10 cellular contexts compared by ENCODE assay signal in the genomic region with DNA sequence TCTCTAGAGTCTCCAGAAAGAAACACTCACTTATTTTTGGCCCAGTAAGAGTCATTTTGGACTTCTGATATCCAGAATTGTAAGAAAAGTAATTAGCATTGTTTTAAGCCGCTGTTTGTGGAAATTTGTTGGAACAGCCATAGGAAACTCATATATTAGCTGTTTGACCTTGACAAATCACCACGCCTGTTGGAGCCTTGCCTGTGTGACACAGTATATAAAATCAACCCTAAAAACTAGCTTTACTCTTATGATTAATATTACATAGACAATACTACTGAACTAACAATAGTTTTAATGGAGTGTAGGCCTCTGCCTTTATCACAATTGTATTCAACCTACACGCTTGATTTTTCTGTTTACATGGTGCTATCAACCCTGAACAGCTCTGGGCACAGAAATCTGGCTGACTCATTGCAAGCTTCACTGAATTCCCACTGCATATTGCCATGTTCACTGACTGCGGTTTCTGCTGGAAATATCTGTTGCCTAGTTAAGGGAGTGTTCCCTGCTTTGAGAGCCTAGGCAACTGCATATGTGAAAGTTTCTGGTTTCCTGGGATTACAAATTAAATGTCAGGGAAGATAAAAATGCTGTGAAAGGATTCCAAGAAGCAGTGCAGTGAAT.
A peak's percentile ranks its signal among the peaks of the same experiment; 100 is the strongest.
DNase-seq lines count a peak whose midpoint lies in the region; FAIRE-seq and TF ChIP-seq lines count a peak whose summit lies in the region.
"Had no signal": no experiment of that assay in that cellular context is flagged by ENCODE, and none has a peak within 500 bp of the region (broad histone marks: within the 10 kb centered on the region; RNA-seq: fewer than 3 reads in every experiment).

No MANE protein-coding gene starts in this region.

- H4K20me1 ChIP-seq in keratinocyte (ENCODE audit: control insufficient read depth, extremely low read depth, insufficient read depth, low read length) = no peaks in the 10 kb centered on the region

- H3K27me3 ChIP-seq in keratinocyte (ENCODE audit: control insufficient read depth, extremely low read depth, insufficient read depth, low read length) (no peaks in the 10 kb centered on the region), WERI-Rb-1 (ENCODE audit: insufficient read depth, low read depth, severe bottlenecking) (no peaks in the 10 kb centered on the region)

- H3K4me2 ChIP-seq in keratinocyte (ENCODE audit: control insufficient read depth, extremely low read depth, insufficient read depth, low read depth, low read length) = no peak overlapping the region

- H3K4me3 ChIP-seq in astrocyte of the cerebellum (ENCODE audit: low read depth, low read length) (no peak overlapping the region), keratinocyte (ENCODE audit: control insufficient read depth in 2 of 3, extremely low read depth in 1 of 3, insufficient read depth in 2 of 3, low read depth in 1 of 3, low read length in 3 of 3) (no peak overlapping the region), WERI-Rb-1 (ENCODE audit: low read depth, low read length) (no peak overlapping the region)

- no peaks in the 10 kb centered on the region for H3K9me1 ChIP-seq in keratinocyte (ENCODE audit: control insufficient read depth, extremely low read depth, insufficient read depth, low read length)

- no peaks in the 10 kb centered on the region for H3K79me2 ChIP-seq in keratinocyte (ENCODE audit: control insufficient read depth, insufficient read depth, low read length)

- H3K36me3 ChIP-seq in keratinocyte (ENCODE audit: control insufficient read depth in 2 of 2, extremely low read depth in 1 of 2, insufficient read depth in 2 of 2, low read length in 2 of 2) (no peaks in the 10 kb centered on the region), WERI-Rb-1 (no peaks in the 10 kb centered on the region)

- H3K9ac ChIP-seq in keratinocyte (ENCODE audit: control insufficient read depth, extremely low read depth, insufficient read depth, low read length) = no peak overlapping the region

- in situ Hi-C loops in astrocyte of the cerebellum (cut with HindIII; ENCODE audit: low sequenced_read_pairs) = no loop called here

- H3K4me1 ChIP-seq in keratinocyte (ENCODE audit: control insufficient read depth, extremely low read depth, insufficient read depth, low read length) = no peaks in the 10 kb centered on the region

- TF ChIP-seq CTCF in astrocyte of the cerebellum (IDR thresholded peaks at IDR 0.05; ENCODE audit: low read depth, low read length, missing control alignments) = no peak
- TF ChIP-seq CTCF in keratinocyte (optimal IDR thresholded peaks at IDR 0.05 in 1 of 3, IDR thresholded peaks at IDR 0.05 in 1 of 3, conservative IDR thresholded peaks at IDR 0.05 in 1 of 3; ENCODE audit: extremely low read depth in 1 of 3, insufficient read depth in 2 of 3, low read length in 3 of 3) = no peak
- TF ChIP-seq CTCF in WERI-Rb-1 (IDR thresholded peaks at IDR 0.05; ENCODE audit: low read depth, low read length) = no peak

- dilution Hi-C loops in keratinocyte (cut with MboI; ENCODE audit: extremely low pct_ligation_motif_present, low sequenced_read_pairs) = no loop called here

- DNase-seq in NCI-H1694 treated with DMSO at 0.1 percent for 48 hours (lab: John Stamatoyannopoulos, UW) (peak; percentile 81), astrocyte of the cerebellum (ENCODE audit: low read depth) (peak; percentile 94), keratinocyte (ENCODE audit: low read depth, low spot score) (no peak), WERI-Rb-1 (no peak), 8988T (no peak)
- DNase-seq in stimulated activated CD8-positive, alpha-beta memory T cell treated with anti-CD3 and anti-CD28 coated beads, Interleukin-4, amount 100 ng/mL, for 48 hours = no peak
- DNase-seq: activated CD4-positive, alpha-beta T cell treated with anti-CD3 and anti-CD28 coated beads, Interleukin-2, amount 50 U/mL, for 1 hour; dermis blood vessel endothelial cell; midbrain had no signal

- H3K27ac ChIP-seq in keratinocyte (ENCODE audit: control insufficient read depth, insufficient read depth, low read length) (no peak overlapping the region), temporal lobe (ENCODE audit: low read depth, low read length) (peak overlapping the region; percentile 58), WERI-Rb-1 (no peak overlapping the region)

- no peaks in the 10 kb centered on the region for H3K9me3 ChIP-seq in keratinocyte (ENCODE audit: control insufficient read depth, low read depth, low read length)
- H3K9me3 ChIP-seq in WERI-Rb-1 (ENCODE audit: severe bottlenecking) = no peaks in the 10 kb centered on the region

- peak; percentile 59 for FAIRE-seq in keratinocyte (lab: Jason Lieb, UNC)

- H2AFZ ChIP-seq in keratinocyte (ENCODE audit: control insufficient read depth, low read length) = no peak overlapping the region

Comparison
In these comparisons a context has a peak if more than half of its experiments do, and no peak if none do; other contexts are left out.
1. DNase-seq: peak in NCI-H1694 treated with DMSO at 0.1 percent for 48 hours (single experiment) and astrocyte of the cerebellum (single experiment); none in keratinocyte (single experiment), WERI-Rb-1 (single experiment), 8988T (single experiment) and stimulated activated CD8-positive, alpha-beta memory T cell treated with anti-CD3 and anti-CD28 coated beads, Interleukin-4, amount 100 ng/mL, for 48 hours (single experiment).